Comparison of ENCODE assay signal across 7 cellular contexts in genomic region chr1:183021405-183022201, GRCh38. TPM values are rescaled to one million over a fixed set of nuclear protein-coding genes. Genes with fewer than 3 reads are reported as not detected.
A peak's percentile ranks its signal among the peaks of the same experiment; 100 is the strongest.
DNase-seq lines count a peak whose midpoint lies in the region; ATAC-seq, FAIRE-seq and TF ChIP-seq lines count a peak whose summit lies in the region.

No MANE protein-coding gene starts in this region.

- no peak for TF ChIP-seq RAD21 in K562 (CRISPR knock-in tag; conservative IDR thresholded peaks at IDR 0.05 in 1 of 2, IDR thresholded peaks at IDR 0.05 in 1 of 2)
- no peak for TF ChIP-seq RAD21 in liver (IDR thresholded peaks at IDR 0.05)

- no peaks in the 10 kb centered on the region for H3K9me3 Mint-ChIP-seq in activated CD8-positive, alpha-beta T cell treated with anti-CD3 and anti-CD28 coated beads, Interleukin-2, amount 10 ng/mL, durations not matched to agents 7 days and 5 days (ENCODE audit: insufficient read depth)

- no peaks in the 10 kb centered on the region for H3K79me2 ChIP-seq in K562 (ENCODE audit: control insufficient read depth, insufficient read depth, low read length)

- in situ Hi-C loops in K562 (cut with MboI): no loop called here

- TF ChIP-seq EP300 in K562 (IDR thresholded peaks at IDR 0.05; ENCODE audit: low read length): no peak

- no peaks in the 10 kb centered on the region for H3K9me1 ChIP-seq in K562 (ENCODE audit: control insufficient read depth, insufficient read depth, low read length)

- WGBS in K562 (ENCODE audit: insufficient coverage, low coverage, missing lambda C conversion rate): 9% methylated on average over 11 of the region's 11 CpGs
- 79% methylated on average over 11 of the region's 11 CpGs for WGBS in liver
- WGBS in thyroid gland, 2 donors: 75 to 78% methylated on average over 11 of the region's 11 CpGs

- H3K4me3 ChIP-seq in LNCaP clone FGC (ENCODE audit: low read depth, low read length): peak overlapping the region; percentile 79
- H3K4me3 ChIP-seq in K562: no peak overlapping the region
- peak overlapping the region in 2 of 3 donors; percentile 53 to 93 for H3K4me3 ChIP-seq in liver (ENCODE audit: low read depth in 1 of 3, low read length in 3 of 3)
- H3K4me3 ChIP-seq in thyroid gland (replicated peaks in 1 of 3): peak overlapping the region in 1 of 3 donors; percentile 83

- H3K4me1 ChIP-seq in K562 (replicated peaks in 1 of 2; ENCODE audit: control insufficient read depth in 2 of 2, insufficient read depth in 2 of 2, low read length in 2 of 2): peaks cover 7 to 17% of the 10 kb centered on the region in 2 experiments; a peak in 4 of 5 replicates
- peaks cover 0 to 16% (median 8%) of the 10 kb centered on the region in 4 donors for H3K4me1 ChIP-seq in liver (ENCODE audit: control insufficient read depth in 4 of 4, insufficient read depth in 4 of 4, low read length in 3 of 4)
- peaks cover 16 to 25% of the 10 kb centered on the region in 2 donors for H3K4me1 ChIP-seq in thyroid gland

- H3K27me3 ChIP-seq in K562 (ENCODE audit: control insufficient read depth in 2 of 2, insufficient read depth in 2 of 2, low read length in 2 of 2): peaks cover 35 to 43% of the 10 kb centered on the region in 2 experiments
- H3K27me3 ChIP-seq in liver (ENCODE audit: control insufficient read depth in 4 of 4, insufficient read depth in 4 of 4, low read length in 3 of 4): no peaks in the 10 kb centered on the region
- H3K27me3 ChIP-seq in thyroid gland: no peaks in the 10 kb centered on the region

- no peak overlapping the region for H3K4me3 Mint-ChIP-seq in activated CD8-positive, alpha-beta T cell treated with anti-CD3 and anti-CD28 coated beads, Interleukin-2, amount 10 ng/mL, durations not matched to agents 7 days and 5 days

- POLR2A ChIA-PET in K562 (lab: Yijun Ruan, JAX): no interaction called here
- POLR2A ChIA-PET in activated CD8-positive, alpha-beta T cell treated with anti-CD3 and anti-CD28 coated beads, Interleukin-2, amount 10 ng/mL, durations not matched to agents 7 days and 5 days (lab: Charles Lee): no interaction called here

- ATAC-seq in K562: no peak
- ATAC-seq in GM21786 (IDR thresholded peaks at IDR 0.05; ENCODE audit: unreplicated experiment): no peak
- ATAC-seq in activated CD8-positive, alpha-beta T cell treated with anti-CD3 and anti-CD28 coated beads, Interleukin-2, amount 10 ng/mL, durations not matched to agents 7 days and 5 days: no peak

- peak overlapping the region; percentile 76; the same call in 1 of the 2 replicates for H3K4me2 ChIP-seq in K562 (ENCODE audit: insufficient read depth, low read length)

- H3K27ac Mint-ChIP-seq in activated CD8-positive, alpha-beta T cell treated with anti-CD3 and anti-CD28 coated beads, Interleukin-2, amount 10 ng/mL, durations not matched to agents 7 days and 5 days: no peak overlapping the region

- intact Hi-C loops in K562 (cut with micrococcal nuclease): no loop called here
- intact Hi-C loops in thyroid gland (cut with DNase I): no loop called here

- BruUV-seq in K562 (replicated peaks; lab: Mats Ljungman, UMichigan): no TSS peak

- H3K27ac ChIP-seq in K562 (ENCODE audit: extremely low read depth, low read depth, low read length) (no peak overlapping the region), liver (ENCODE audit: low read depth in 1 of 2, low read length in 2 of 2) (peak overlapping the region; percentile 93 to 97), thyroid gland (peak overlapping the region; percentile 100)

- FAIRE-seq in K562 (lab: Jason Lieb, UNC): no peak

- no peaks in the 10 kb centered on the region for H4K20me1 ChIP-seq in K562 (replicated peaks; ENCODE audit: control insufficient read depth, insufficient read depth, low read length)

- CTCF ChIA-PET in K562 (lab: Yijun Ruan, JAX; ENCODE audit: low intra/inter-chr PET ratio): no interaction called here
- CTCF ChIA-PET in activated CD8-positive, alpha-beta T cell treated with anti-CD3 and anti-CD28 coated beads, Interleukin-2, amount 10 ng/mL, durations not matched to agents 7 days and 5 days (lab: Charles Lee): no interaction called here

- H3K9ac ChIP-seq in K562 (ENCODE audit: insufficient read depth in 1 of 2, low read depth in 2 of 2, low read length in 2 of 2): no peak overlapping the region
- H3K9ac ChIP-seq in liver (ENCODE audit: low read depth in 1 of 2, low read length in 2 of 2): peak overlapping the region in 1 of 2 donors; percentile 86

- H3K36me3 ChIP-seq in K562 (ENCODE audit: control insufficient read depth, insufficient read depth, low read length) (no peaks in the 10 kb centered on the region), liver (ENCODE audit: control insufficient read depth in 4 of 4, insufficient read depth in 3 of 4, low read depth in 1 of 4, low read length in 3 of 4) (no peaks in the 10 kb centered on the region), thyroid gland (no peaks in the 10 kb centered on the region)

- DNase-seq in LNCaP clone FGC (ENCODE audit: low read depth) (no peak), K562 (ENCODE audit: extremely low read depth in 1 of 4, low spot score in 3 of 4) (no peak), thyroid gland (no peak), kidney glomerular epithelial cell (lab: John Stamatoyannopoulos, UW) (no peak)
- no peak for DNase-seq in activated CD8-positive, alpha-beta T cell treated with anti-CD3 and anti-CD28 coated beads, Interleukin-2, amount 10 ng/mL, durations not matched to agents 7 days and 5 days

- peaks cover 11% of the 10 kb centered on the region for H3K4me1 Mint-ChIP-seq in activated CD8-positive, alpha-beta T cell treated with anti-CD3 and anti-CD28 coated beads, Interleukin-2, amount 10 ng/mL, durations not matched to agents 7 days and 5 days (ENCODE audit: low read depth)

- no peaks in the 10 kb centered on the region for H3K36me3 Mint-ChIP-seq in activated CD8-positive, alpha-beta T cell treated with anti-CD3 and anti-CD28 coated beads, Interleukin-2, amount 10 ng/mL, durations not matched to agents 7 days and 5 days (ENCODE audit: low read depth)

- TF ChIP-seq POLR2A in K562 (conservative IDR thresholded peaks at IDR 0.05) (no peak), thyroid gland (IDR thresholded peaks at IDR 0.05) (no peak)

- no peak overlapping the region for H2AFZ ChIP-seq in K562 (ENCODE audit: low read depth, low read length)

- TF ChIP-seq CTCF in LNCaP clone FGC (IDR thresholded peaks at IDR 0.05; ENCODE audit: control insufficient read depth, extremely low read depth, insufficient read depth): no peak
- no peak for TF ChIP-seq CTCF in K562 (IDR thresholded peaks at IDR 0.05 in 2 of 3, conservative IDR thresholded peaks at IDR 0.05 in 1 of 3; ENCODE audit: insufficient read depth in 2 of 3, low read depth in 1 of 3, low read length in 3 of 3)
- no peak for TF ChIP-seq CTCF in liver (IDR thresholded peaks at IDR 0.05; ENCODE audit: low read depth, low read length, missing input control)
- TF ChIP-seq CTCF in thyroid gland (IDR thresholded peaks at IDR 0.05): no peak

- H3K27me3 Mint-ChIP-seq in activated CD8-positive, alpha-beta T cell treated with anti-CD3 and anti-CD28 coated beads, Interleukin-2, amount 10 ng/mL, durations not matched to agents 7 days and 5 days (ENCODE audit: low read depth): peaks cover 54% of the 10 kb centered on the region

- H3K9me3 ChIP-seq in K562 (replicated peaks; ENCODE audit: control insufficient read depth, insufficient read depth, low read depth, low read length) (no peaks in the 10 kb centered on the region), liver (ENCODE audit: control insufficient read depth in 4 of 4, low read length in 3 of 4) (no peaks in the 10 kb centered on the region), thyroid gland (no peaks in the 10 kb centered on the region)

TF ChIP-seq in K562, 482 proteins besides CTCF, POLR2A, EP300 and RAD21 (continues in another document):
- TF ChIP-seq CBX8 (IDR thresholded peaks at IDR 0.05; ENCODE audit: borderline replicate concordance, extremely low read depth, low read depth, low read length, poor library complexity, severe bottlenecking) (peak; percentile 99), ZFP36 (IDR thresholded peaks at IDR 0.05; ENCODE audit: low read depth, low read length, partially characterized antibody) (peak; percentile 1), BMI1 (IDR thresholded peaks at IDR 0.05; ENCODE audit: low read length) (peak; percentile 5; the same call in 1 of the 2 replicates), NFE2 (IDR thresholded peaks at IDR 0.05; ENCODE audit: low read depth) (no peak)

TF ChIP-seq in liver, 16 proteins besides CTCF, POLR2A, EP300 and RAD21 (continues in another document):
- TF ChIP-seq, protein P1, sequence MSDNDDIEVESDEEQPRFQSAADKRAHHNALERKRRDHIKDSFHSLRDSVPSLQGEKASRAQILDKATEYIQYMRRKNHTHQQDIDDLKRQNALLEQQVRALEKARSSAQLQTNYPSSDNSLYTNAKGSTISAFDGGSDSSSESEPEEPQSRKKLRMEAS (IDR thresholded peaks at IDR 0.05): no peak
- TF ChIP-seq NR2F2 (IDR thresholded peaks at IDR 0.05) (no peak), HNF4A (conservative IDR thresholded peaks at IDR 0.05) (no peak)

RNA-seq across cellular contexts. Expression of gene LAMC1, which starts 1.6 kb away (rescaled TPM):
- total RNA-seq in K562 (2011; cell fraction: chromatin; rRNA removed; ENCODE audit: low replicate concordance): 1.7 and 2.9 TPM in 2 replicates
- 2.1 and 2.7 TPM in 2 replicates for total RNA-seq in K562 (2011; cell fraction: nucleolus; rRNA removed)
- total RNA-seq in K562 (2011; cell fraction: nucleoplasm; rRNA removed): 0.84 and 2.1 TPM in 2 replicates
- 0.36 and 0.53 TPM in 2 replicates for total RNA-seq in K562 (2014; rRNA removed)
- 0.07 and 0.13 TPM in 2 replicates for total RNA-seq in K562 (2014; rRNA removed; fragmentation: Illumina TruSeq; extraction: Trizol)
- 0.07 TPM in 1 of 2 replicates, not detected in the other for total RNA-seq in K562 (2015; rRNA removed; fragmentation: Illumina TruSeq; extraction: Trizol)
- 0.60 and 0.71 TPM in 2 replicates for total RNA-seq in K562 (2021)
- polyA plus RNA-seq in K562 (2011; rRNA removed): 0.13 and 0.16 TPM in 2 replicates
- 0.15 and 0.16 TPM in 2 replicates for polyA plus RNA-seq in K562 (2011; cell fraction: cytosol; rRNA removed)
- 0.06 and 1.1 TPM in 2 replicates for polyA plus RNA-seq in K562 (2011; cell fraction: nucleus; rRNA removed)
- 0.07 and 0.08 TPM in 2 replicates for polyA plus RNA-seq in K562 (2012)
- 0.07 and 0.24 TPM in 2 replicates for polyA plus RNA-seq in K562 (2014; fragmentation: Illumina TruSeq; extraction: Trizol)
- not detected for polyA plus RNA-seq in K562 (2014; fragmentation: Nextera tagmentation; extraction: Ambion mirVana)
- 0.21 TPM in 1 of 2 replicates, not detected in the other for polyA plus RNA-seq in K562 (2014; rRNA removed)
- polyA minus RNA-seq in K562 (2011; rRNA and poly(A)+ RNA removed): 0.24 and 1.2 TPM in 2 replicates
- polyA minus RNA-seq in K562 (2011; cell fraction: cytosol; rRNA and poly(A)+ RNA removed): 1.3 and 1.6 TPM in 2 replicates
- polyA minus RNA-seq in K562 (2011; cell fraction: nucleus; rRNA and poly(A)+ RNA removed): 0.54 and 0.78 TPM in 2 replicates
- total RNA-seq in liver: 10 to 100 TPM; 22.9 to 35.1 TPM
- polyA plus RNA-seq in liver: 10 to 100 TPM in 1 of 2 donors, 1 to 10 TPM in 1; 5.3 to 16.6 TPM
- total RNA-seq in thyroid gland: 100 to 1,000 TPM; 150 to 213 (median 174) TPM
- total RNA-seq in activated CD8-positive, alpha-beta T cell treated with anti-CD3 and anti-CD28 coated beads, Interleukin-2, amount 10 ng/mL, durations not matched to agents 7 days and 5 days: not detected

Comparison
In these comparisons a context has a peak if more than half of its experiments do, and no peak if none do; other contexts are left out.
1. RNA of gene LAMC1, which starts 1.6 kb away (total RNA-seq): 150 to 213 TPM in thyroid gland and 22.9 to 35.1 TPM in liver; 0.07 to 2.9 TPM in K562 and not detected in activated CD8-positive, alpha-beta T cell treated with anti-CD3 and anti-CD28 coated beads, Interleukin-2, amount 10 ng/mL, durations not matched to agents 7 days and 5 days; every median in the first group is over 4 times any median in the second.